ENCODE assay signal across 29 cellular contexts in genomic region chr12:30462249-30462648, GRCh38.
"Had no signal": no experiment of that assay in that cellular context is flagged by ENCODE, and none has a peak within 500 bp of the region (broad histone marks: within the 10 kb centered on the region; RNA-seq: fewer than 3 reads in every experiment).

No MANE protein-coding gene starts in this region.

- H3K9me3 Mint-ChIP-seq: activated CD4-positive, alpha-beta memory T cell treated with anti-CD3 and anti-CD28 coated beads, Interleukin-2, amount 10 ng/mL, durations not matched to agents 7 days and 5 days; activated CD4-positive, alpha-beta T cell treated with anti-CD3 and anti-CD28 coated beads, Interleukin-2, amount 10 ng/mL, durations not matched to agents 7 days and 5 days; effector memory CD8-positive, alpha-beta T cell had no signal

- H3K27me3 ChIP-seq: ascending aorta, breast epithelium, cardiac muscle cell, dorsolateral prefrontal cortex had no signal

- H3K36me3 ChIP-seq: ascending aorta, breast epithelium, cardiac muscle cell had no signal

- H3K27me3 Mint-ChIP-seq: activated CD4-positive, alpha-beta memory T cell treated with anti-CD3 and anti-CD28 coated beads, Interleukin-2, amount 10 ng/mL, durations not matched to agents 7 days and 5 days; activated CD4-positive, alpha-beta T cell treated with anti-CD3 and anti-CD28 coated beads, Interleukin-2, amount 10 ng/mL, durations not matched to agents 7 days and 5 days; activated naive CD4-positive, alpha-beta T cell treated with anti-CD3 and anti-CD28 coated beads, Interleukin-2, amount 10 ng/mL, durations not matched to agents 7 days and 5 days; activated naive CD8-positive, alpha-beta T cell treated with anti-CD3 and anti-CD28 coated beads, Interleukin-2, amount 10 ng/mL, durations not matched to agents 7 days and 5 days; activated T-cell treated with anti-CD3 and anti-CD28 coated beads, Interleukin-2, amount 50 U/mL, for 24 hours; brain; dendritic cell treated with granulocyte-macrophage colony-stimulating factor and Interleukin-4, amounts not matched to agents 40 ng/mL and 50 ng/mL, for 4 days; effector memory CD8-positive, alpha-beta T cell had no signal

- H3K4me1 Mint-ChIP-seq: activated CD4-positive, alpha-beta memory T cell treated with anti-CD3 and anti-CD28 coated beads, Interleukin-2, amount 10 ng/mL, durations not matched to agents 7 days and 5 days; activated CD4-positive, alpha-beta T cell treated with anti-CD3 and anti-CD28 coated beads, Interleukin-2, amount 10 ng/mL, durations not matched to agents 7 days and 5 days; activated naive CD4-positive, alpha-beta T cell treated with anti-CD3 and anti-CD28 coated beads, Interleukin-2, amount 10 ng/mL, durations not matched to agents 7 days and 5 days; activated naive CD8-positive, alpha-beta T cell treated with anti-CD3 and anti-CD28 coated beads, Interleukin-2, amount 10 ng/mL, durations not matched to agents 7 days and 5 days had no signal

- H3K9me3 ChIP-seq: ascending aorta had no signal

- H3K27ac ChIP-seq: ascending aorta, breast epithelium, cardiac muscle cell, coronary artery, dorsolateral prefrontal cortex, epithelial cell of prostate had no signal

- DNase-seq: activated CD4-positive, alpha-beta memory T cell treated with anti-CD3 and anti-CD28 coated beads, Interleukin-2, amount 10 ng/mL, durations not matched to agents 7 days and 5 days; activated CD4-positive, alpha-beta T cell treated with anti-CD3 and anti-CD28 coated beads for 1 hour; activated CD4-positive, alpha-beta T cell treated with anti-CD3 and anti-CD28 coated beads for 4 hours; activated CD4-positive, alpha-beta T cell treated with anti-CD3 and anti-CD28 coated beads, Interleukin-2, amount 10 ng/mL, durations not matched to agents 7 days and 5 days; activated CD4-positive, alpha-beta T cell treated with anti-CD3 and anti-CD28 coated beads, Interleukin-2, amount 50 U/mL, for 4 hours; activated CD8-positive, alpha-beta memory T cell treated with anti-CD3 and anti-CD28 coated beads, Interleukin-2, amount 50 U/mL, for 48 hours; activated gamma-delta T cell; activated naive CD4-positive, alpha-beta T cell; activated naive CD4-positive, alpha-beta T cell treated with anti-CD3 and anti-CD28 coated beads, Interleukin-2, amount 10 ng/mL, durations not matched to agents 7 days and 5 days; activated naive CD8-positive, alpha-beta T cell treated with anti-CD3 and anti-CD28 coated beads, Interleukin-2, amount 10 ng/mL, durations not matched to agents 7 days and 5 days; activated T-cell treated with anti-CD3 and anti-CD28 coated beads for 4 hours; activated T-cell treated with anti-CD3 and anti-CD28 coated beads, Interleukin-2, amount 50 U/mL, for 24 hours; activated T-cell treated with anti-CD3 and anti-CD28 coated beads, Interleukin-2, amount 50 U/mL, for 72 hours; central memory CD4-positive, alpha-beta T cell; cerebellar nuclear complex; dorsolateral prefrontal cortex; effector memory CD8-positive, alpha-beta T cell; foreskin fibroblast; head of caudate nucleus; T-helper 2 cell had no signal

- H3K27ac Mint-ChIP-seq: activated CD4-positive, alpha-beta memory T cell treated with anti-CD3 and anti-CD28 coated beads, Interleukin-2, amount 10 ng/mL, durations not matched to agents 7 days and 5 days; activated CD4-positive, alpha-beta T cell treated with anti-CD3 and anti-CD28 coated beads, Interleukin-2, amount 10 ng/mL, durations not matched to agents 7 days and 5 days; activated naive CD4-positive, alpha-beta T cell treated with anti-CD3 and anti-CD28 coated beads, Interleukin-2, amount 10 ng/mL, durations not matched to agents 7 days and 5 days; activated naive CD4-positive, alpha-beta T cell treated with anti-CD3 and anti-CD28 coated beads, Interleukin-2, amount 50 U/mL, for 72 hours; activated naive CD8-positive, alpha-beta T cell treated with anti-CD3 and anti-CD28 coated beads, Interleukin-2, amount 10 ng/mL, durations not matched to agents 7 days and 5 days; activated T-cell treated with anti-CD3 and anti-CD28 coated beads, Interleukin-2, amount 50 U/mL, for 24 hours; activated T-cell treated with anti-CD3 and anti-CD28 coated beads, Interleukin-2, amount 50 U/mL, for 72 hours; brain; dendritic cell treated with granulocyte-macrophage colony-stimulating factor and Interleukin-4, amounts not matched to agents 40 ng/mL and 50 ng/mL, for 4 days; effector memory CD8-positive, alpha-beta T cell had no signal

- H3K4me3 Mint-ChIP-seq: activated CD4-positive, alpha-beta memory T cell treated with anti-CD3 and anti-CD28 coated beads, Interleukin-2, amount 10 ng/mL, durations not matched to agents 7 days and 5 days; activated CD4-positive, alpha-beta T cell treated with anti-CD3 and anti-CD28 coated beads, Interleukin-2, amount 10 ng/mL, durations not matched to agents 7 days and 5 days; activated naive CD4-positive, alpha-beta T cell treated with anti-CD3 and anti-CD28 coated beads, Interleukin-2, amount 10 ng/mL, durations not matched to agents 7 days and 5 days; activated naive CD8-positive, alpha-beta T cell treated with anti-CD3 and anti-CD28 coated beads, Interleukin-2, amount 10 ng/mL, durations not matched to agents 7 days and 5 days; activated T-cell treated with anti-CD3 and anti-CD28 coated beads, Interleukin-2, amount 50 U/mL, for 24 hours; activated T-cell treated with anti-CD3 and anti-CD28 coated beads, Interleukin-2, amount 50 U/mL, for 72 hours; brain; dendritic cell treated with granulocyte-macrophage colony-stimulating factor and Interleukin-4, amounts not matched to agents 40 ng/mL and 50 ng/mL, for 4 days; effector memory CD8-positive, alpha-beta T cell had no signal

- H3K4me1 ChIP-seq: ascending aorta, breast epithelium had no signal

- H3K4me3 ChIP-seq: ascending aorta, breast epithelium, cardiac muscle cell, coronary artery, dorsolateral prefrontal cortex had no signal

- H3K36me3 Mint-ChIP-seq: activated naive CD4-positive, alpha-beta T cell treated with anti-CD3 and anti-CD28 coated beads, Interleukin-2, amount 10 ng/mL, durations not matched to agents 7 days and 5 days; activated naive CD4-positive, alpha-beta T cell treated with anti-CD3 and anti-CD28 coated beads, Interleukin-2, amount 50 U/mL, for 72 hours; activated naive CD8-positive, alpha-beta T cell treated with anti-CD3 and anti-CD28 coated beads, Interleukin-2, amount 10 ng/mL, durations not matched to agents 7 days and 5 days; brain had no signal

- ATAC-seq: activated naive CD4-positive, alpha-beta T cell treated with anti-CD3 and anti-CD28 coated beads, Interleukin-2, amount 50 U/mL, for 72 hours; activated T-cell treated with anti-CD3 and anti-CD28 coated beads, Interleukin-2, amount 50 U/mL, for 72 hours; effector memory CD8-positive, alpha-beta T cell; esophagus mucosa had no signal
